Comparison of ENCODE assay signal across 8 cellular contexts in genomic region chr1:39098569-39099250, GRCh38.
A peak's percentile ranks its signal among the peaks of the same experiment; 100 is the strongest.
DNase-seq lines count a peak whose midpoint lies in the region; ATAC-seq, FAIRE-seq and TF ChIP-seq lines count a peak whose summit lies in the region.

No MANE protein-coding gene starts in this region.

- DNase-seq in DMS79 treated with DMSO at 0.1 percent for 48 hours (lab: John Stamatoyannopoulos, UW) (peak; percentile 96), LNCaP clone FGC (ENCODE audit: low read depth) (peak; percentile 73), RCC 7860 (ENCODE audit: low spot score) (peak; percentile 93), activated T-helper 1 cell treated with Interleukin-2 at 50 U/mL for 16 hours (ENCODE audit: low read depth) (peak; percentile 33), fibroblast of mammary gland (ENCODE audit: low read depth) (peak; percentile 94), thoracic aorta (ENCODE audit: low spot score) (peak; percentile 71)

- peak; percentile 86 for ATAC-seq in thoracic aorta (ENCODE audit: insufficient number of reproducible peaks, low FRiP score, low read depth)
- no peak for ATAC-seq in GM19351 (IDR thresholded peaks at IDR 0.05; ENCODE audit: unreplicated experiment)

- peaks cover 0 to 12% of the 10 kb centered on the region in 2 donors for H3K4me1 ChIP-seq in thoracic aorta (ENCODE audit: control insufficient read depth in 1 of 2, low read depth in 2 of 2)

- H3K4me1 Mint-ChIP-seq in nephron = peaks cover 34% of the 10 kb centered on the region

- no peaks in the 10 kb centered on the region for H3K27me3 ChIP-seq in thoracic aorta (replicated peaks; ENCODE audit: insufficient read depth)

- TF ChIP-seq CTCF in LNCaP clone FGC (IDR thresholded peaks at IDR 0.05; ENCODE audit: control insufficient read depth, extremely low read depth, insufficient read depth) (peak; percentile 82), fibroblast of mammary gland (conservative IDR thresholded peaks at IDR 0.05; ENCODE audit: control insufficient read depth, insufficient read depth, low read depth, low read length) (peak; percentile 82), nephron (IDR thresholded peaks at IDR 0.05; ENCODE audit: unreplicated experiment in 3 of 3) (peak; percentile 69 to 75 (median 74)), thoracic aorta (IDR thresholded peaks at IDR 0.05) (peak; percentile 80)

- H3K9me3 ChIP-seq in thoracic aorta = no peaks in the 10 kb centered on the region

- no peak overlapping the region for H3K4me3 ChIP-seq in LNCaP clone FGC (ENCODE audit: low read depth, low read length)
- H3K4me3 ChIP-seq in fibroblast of mammary gland (ENCODE audit: control insufficient read depth, low read depth, low read length) = no peak overlapping the region
- H3K4me3 ChIP-seq in thoracic aorta = no peak overlapping the region

- no peaks in the 10 kb centered on the region for H3K9me3 Mint-ChIP-seq in nephron

- peak; percentile 66 for FAIRE-seq in RCC 7860 (lab: Jason Lieb, UNC)

- no peaks in the 10 kb centered on the region for H3K36me3 ChIP-seq in thoracic aorta

- H3K27me3 Mint-ChIP-seq in nephron (ENCODE audit: low read depth) = no peaks in the 10 kb centered on the region

- peak overlapping the region in 2 of 3 experiments; percentile 47 to 79 for H3K27ac Mint-ChIP-seq in nephron

- H3K36me3 Mint-ChIP-seq in nephron (ENCODE audit: low read depth) = no peaks in the 10 kb centered on the region

- H3K4me3 Mint-ChIP-seq in nephron = no peak overlapping the region

- H3K27ac ChIP-seq in thoracic aorta = no peak overlapping the region

Comparison
In these comparisons a context has a peak if more than half of its experiments do, and no peak if none do; other contexts are left out.
1. DNase-seq: peak in every context shown above with its lines; median percentile 96 in DMS79 treated with DMSO at 0.1 percent for 48 hours; 94 in fibroblast of mammary gland; 93 in RCC 7860; 73 in LNCaP clone FGC; 71 in thoracic aorta; 33 in activated T-helper 1 cell treated with Interleukin-2 at 50 U/mL for 16 hours.